Comparison of ENCODE assay signal across 31 cellular contexts in the genomic region with DNA sequence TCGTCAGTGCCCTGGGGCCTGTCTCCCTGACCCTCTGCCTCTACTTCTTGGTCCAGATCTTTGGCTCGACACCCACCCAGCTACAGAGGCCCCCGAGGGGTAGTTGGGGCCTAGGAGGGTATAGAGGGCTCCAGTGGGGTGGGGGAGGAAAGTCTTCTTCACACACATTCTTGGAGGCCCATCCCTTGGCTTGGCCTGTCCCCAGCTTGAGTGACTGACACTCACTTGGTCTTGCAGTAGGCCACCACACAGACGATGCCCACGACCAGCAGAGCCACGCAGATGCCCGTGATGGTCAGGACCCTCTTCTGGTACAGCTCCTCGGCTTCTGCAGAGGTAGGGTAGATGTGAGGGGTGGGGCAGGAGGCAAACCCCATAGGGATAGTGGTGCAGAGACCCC. TPM values are rescaled to one million over a fixed set of nuclear protein-coding genes. Genes with fewer than 3 reads are reported as not detected.
"Had no signal": no experiment of that assay in that cellular context is flagged by ENCODE, and none has a peak within 500 bp of the region (broad histone marks: within the 10 kb centered on the region; RNA-seq: fewer than 3 reads in every experiment).

No MANE protein-coding gene starts in this region.

- H3K4me1 Mint-ChIP-seq: activated CD4-positive, alpha-beta memory T cell treated with anti-CD3 and anti-CD28 coated beads, Interleukin-2, amount 10 ng/mL, durations not matched to agents 7 days and 5 days; activated CD4-positive, alpha-beta T cell treated with anti-CD3 and anti-CD28 coated beads, Interleukin-2, amount 10 ng/mL, durations not matched to agents 7 days and 5 days; activated T-helper 17 cell treated with anti-CD3 and anti-CD28 coated beads, Interleukin-2, amount 50 U/mL, for 72 hours had no signal

- H3K36me3 Mint-ChIP-seq: activated naive CD8-positive, alpha-beta T cell had no signal

- H3K27me3 Mint-ChIP-seq: activated CD4-positive, alpha-beta memory T cell treated with anti-CD3 and anti-CD28 coated beads, Interleukin-2, amount 10 ng/mL, durations not matched to agents 7 days and 5 days; activated CD4-positive, alpha-beta T cell treated with anti-CD3 and anti-CD28 coated beads, Interleukin-2, amount 10 ng/mL, durations not matched to agents 7 days and 5 days; activated naive CD8-positive, alpha-beta T cell; activated T-helper 17 cell treated with anti-CD3 and anti-CD28 coated beads, Interleukin-2, amount 50 U/mL, for 72 hours had no signal

- ATAC-seq: activated T-cell treated with anti-CD3 and anti-CD28 coated beads, Interleukin-2, amount 50 U/mL, for 4 hours; activated T-helper 17 cell treated with anti-CD3 and anti-CD28 coated beads, Interleukin-2, amount 50 U/mL, for 72 hours; foreskin keratinocyte; gastrocnemius medialis; heart left ventricle had no signal

- H3K27ac Mint-ChIP-seq: activated CD4-positive, alpha-beta memory T cell treated with anti-CD3 and anti-CD28 coated beads, Interleukin-2, amount 10 ng/mL, durations not matched to agents 7 days and 5 days; activated CD4-positive, alpha-beta T cell treated with anti-CD3 and anti-CD28 coated beads, Interleukin-2, amount 10 ng/mL, durations not matched to agents 7 days and 5 days; activated naive CD8-positive, alpha-beta T cell; activated T-helper 17 cell treated with anti-CD3 and anti-CD28 coated beads, Interleukin-2, amount 50 U/mL, for 72 hours; dendritic cell treated with granulocyte-macrophage colony-stimulating factor and Interleukin-4, amounts not matched to agents 40 ng/mL and 50 ng/mL, for 4 days; endodermal cell had no signal

- H3K4me1 ChIP-seq: esophagus muscularis mucosa, foreskin keratinocyte, gastrocnemius medialis, heart left ventricle had no signal

- H3K27me3 ChIP-seq: brain microvascular endothelial cell, dorsolateral prefrontal cortex, esophagus muscularis mucosa, gastrocnemius medialis, heart left ventricle had no signal

- H3K4me3 ChIP-seq: coronary artery, dorsolateral prefrontal cortex, esophagus muscularis mucosa, gastrocnemius medialis, heart left ventricle had no signal

- H3K9me3 Mint-ChIP-seq: activated CD4-positive, alpha-beta memory T cell treated with anti-CD3 and anti-CD28 coated beads, Interleukin-2, amount 10 ng/mL, durations not matched to agents 7 days and 5 days; activated CD4-positive, alpha-beta T cell treated with anti-CD3 and anti-CD28 coated beads, Interleukin-2, amount 10 ng/mL, durations not matched to agents 7 days and 5 days; activated T-cell treated with anti-CD3 and anti-CD28 coated beads, Interleukin-2, amount 50 U/mL, for 4 hours; activated T-helper 17 cell treated with anti-CD3 and anti-CD28 coated beads, Interleukin-2, amount 50 U/mL, for 72 hours; dendritic cell treated with granulocyte-macrophage colony-stimulating factor and Interleukin-4, amounts not matched to agents 40 ng/mL and 50 ng/mL, for 4 days; endodermal cell had no signal

- H3K9me3 ChIP-seq: esophagus muscularis mucosa, gastrocnemius medialis, heart left ventricle had no signal

- DNase-seq: activated CD4-positive, alpha-beta memory T cell treated with anti-CD3 and anti-CD28 coated beads, Interleukin-2, amount 10 ng/mL, durations not matched to agents 7 days and 5 days; activated CD4-positive, alpha-beta T cell treated with anti-CD3 and anti-CD28 coated beads for 1 hour; activated CD4-positive, alpha-beta T cell treated with anti-CD3 and anti-CD28 coated beads for 4 hours; activated CD4-positive, alpha-beta T cell treated with anti-CD3 and anti-CD28 coated beads, Interleukin-2, amount 10 ng/mL, durations not matched to agents 7 days and 5 days; activated CD4-positive, alpha-beta T cell treated with anti-CD3 and anti-CD28 coated beads, Interleukin-2, amount 50 U/mL, for 4 hours; activated CD8-positive, alpha-beta memory T cell treated with anti-CD3 and anti-CD28 coated beads for 24 hours; activated effector memory CD4-positive, alpha-beta T cell treated with Interleukin-2 at 50 U/mL for 16 hours; activated gamma-delta T cell treated with Interleukin-2 at 50 U/mL for 16 hours; activated naive CD4-positive, alpha-beta T cell treated with anti-CD3 and anti-CD28 coated beads, Interleukin-2, amount 50 U/mL, for 16 hours; activated naive CD4-positive, alpha-beta T cell treated with Interleukin-2 at 50 U/mL for 16 hours; activated T-cell treated with anti-CD3 and anti-CD28 coated beads, Interleukin-2, amount 50 U/mL, for 4 hours; amniotic stem cell; anterior cingulate cortex; brain microvascular endothelial cell; central memory CD4-positive, alpha-beta T cell; cerebellar nuclear complex; effector memory CD4-positive, alpha-beta T cell; endodermal cell; foreskin keratinocyte; glutamatergic neuron; T-helper 1 cell; T-helper 2 cell had no signal

- H3K4me3 Mint-ChIP-seq: activated CD4-positive, alpha-beta memory T cell treated with anti-CD3 and anti-CD28 coated beads, Interleukin-2, amount 10 ng/mL, durations not matched to agents 7 days and 5 days; activated CD4-positive, alpha-beta T cell treated with anti-CD3 and anti-CD28 coated beads, Interleukin-2, amount 10 ng/mL, durations not matched to agents 7 days and 5 days; activated naive CD8-positive, alpha-beta T cell; activated T-cell treated with anti-CD3 and anti-CD28 coated beads, Interleukin-2, amount 50 U/mL, for 4 hours; activated T-helper 17 cell treated with anti-CD3 and anti-CD28 coated beads, Interleukin-2, amount 50 U/mL, for 72 hours; dendritic cell treated with granulocyte-macrophage colony-stimulating factor and Interleukin-4, amounts not matched to agents 40 ng/mL and 50 ng/mL, for 4 days; endodermal cell had no signal

- H3K27ac ChIP-seq: brain microvascular endothelial cell, coronary artery, dorsolateral prefrontal cortex, esophagus muscularis mucosa, foreskin keratinocyte, gastrocnemius medialis, heart left ventricle had no signal

- H3K36me3 ChIP-seq: brain microvascular endothelial cell had no signal

RNA-seq across cellular contexts. Expression of a gene that starts 59.8 kb away (rescaled TPM):
- total RNA-seq: activated CD4-positive, alpha-beta memory T cell treated with anti-CD3 and anti-CD28 coated beads, Interleukin-2, amount 10 ng/mL, durations not matched to agents 7 days and 5 days; activated CD4-positive, alpha-beta T cell treated with anti-CD3 and anti-CD28 coated beads, Interleukin-2, amount 10 ng/mL, durations not matched to agents 7 days and 5 days; activated T-cell treated with anti-CD3 and anti-CD28 coated beads, Interleukin-2, amount 50 U/mL, for 4 hours; activated T-helper 17 cell treated with anti-CD3 and anti-CD28 coated beads, Interleukin-2, amount 50 U/mL, for 72 hours; epithelial cell of proximal tubule; foreskin keratinocyte had no signal
